ENCODE assay signal across 27 cellular contexts in genomic region chr3:173336261-173336660, GRCh38.
"Had no signal": no experiment of that assay in that cellular context is flagged by ENCODE, and none has a peak within 500 bp of the region (broad histone marks: within the 10 kb centered on the region; RNA-seq: fewer than 3 reads in every experiment).

No MANE protein-coding gene starts in this region.

- DNase-seq: natural killer cell; occipital lobe; ovary; psoas muscle; right cardiac atrium; spleen; stimulated activated CD4-positive, alpha-beta T cell treated with anti-CD3 and anti-CD28 coated beads, Interleukin-12 subunit alpha, Interleukin-12 subunit beta, amount 100 ng/mL, for 4 hours; stimulated activated CD4-positive, alpha-beta T cell treated with anti-CD3 and anti-CD28 coated beads, Interleukin-1b, Interleukin-23, amount 100 ng/mL, for 48 hours; stimulated activated CD4-positive, alpha-beta T cell treated with anti-CD3 and anti-CD28 coated beads, Interleukin-4, amount 100 ng/mL, for 1 hour; stimulated activated CD4-positive, alpha-beta T cell treated with anti-CD3 and anti-CD28 coated beads, Interleukin-4, amount 100 ng/mL, for 4 hours; stimulated activated CD8-positive, alpha-beta memory T cell treated with anti-CD3 and anti-CD28 coated beads, Interleukin-4, amount 100 ng/mL, for 48 hours; stimulated activated naive CD4-positive, alpha-beta T cell; stimulated activated naive CD8-positive, alpha-beta T cell treated with anti-CD3 and anti-CD28 coated beads, Interleukin-15, amount 100 ng/mL, for 72 hours; stimulated activated naive CD8-positive, alpha-beta T cell treated with anti-CD3 and anti-CD28 coated beads, Interleukin-15, Interleukin-2, amounts not matched to agents 100 U/mL and 50 U/mL, for 24 hours; substantia nigra; testis; tibial artery; transverse colon; upper lobe of right lung; uterus had no signal

- H3K9ac ChIP-seq: neural progenitor cell, parathyroid adenoma had no signal

- H3K4me2 ChIP-seq: neural progenitor cell, smooth muscle cell had no signal

- H2AFZ ChIP-seq: neural progenitor cell, parathyroid adenoma had no signal

- H3K36me3 ChIP-seq: neural progenitor cell, ovary, spleen, suprapubic skin, tibial artery, transverse colon, upper lobe of right lung, uterus had no signal

- ATAC-seq: natural killer cell; psoas muscle; right cardiac atrium; sciatic nerve; stimulated activated memory B cell treated with anti-CD40 and anti-IgM and Interleukin-4, amounts not matched to agents 10 μg/mL and 1 μg/mL and 100 μg/mL, for 72 hours; stimulated activated naive CD8-positive, alpha-beta T cell treated with anti-CD3 and anti-CD28 coated beads, Interleukin-15, amount 100 ng/mL, for 72 hours; stimulated activated naive CD8-positive, alpha-beta T cell treated with anti-CD3 and anti-CD28 coated beads, Interleukin-15, Interleukin-2, amounts not matched to agents 100 U/mL and 50 U/mL, for 24 hours; upper lobe of right lung had no signal

- H3K4me1 ChIP-seq: neural progenitor cell, parathyroid adenoma, psoas muscle, spleen, suprapubic skin, testis, tibial artery, transverse colon, upper lobe of right lung, uterus had no signal

- H3K27me3 ChIP-seq: neural progenitor cell, ovary, spleen, suprapubic skin, testis, tibial artery, transverse colon, upper lobe of right lung, uterus had no signal

- H3K79me2 ChIP-seq: parathyroid adenoma had no signal

- H3K9me3 ChIP-seq: ovary, psoas muscle, spleen, suprapubic skin, testis, tibial artery, transverse colon, upper lobe of right lung, uterus had no signal

- H3K27ac ChIP-seq: neural progenitor cell, ovary, parathyroid adenoma, psoas muscle, skin epidermis, spleen, suprapubic skin, testis, tibial artery, transverse colon, upper lobe of right lung, uterus had no signal

- H3K4me3 ChIP-seq: neural progenitor cell, ovary, psoas muscle, skin epidermis, smooth muscle cell, spleen, suprapubic skin, tibial artery, transverse colon, upper lobe of right lung, uterus had no signal
